Comparison of ENCODE assay signal across 20 cellular contexts in the genomic region with DNA sequence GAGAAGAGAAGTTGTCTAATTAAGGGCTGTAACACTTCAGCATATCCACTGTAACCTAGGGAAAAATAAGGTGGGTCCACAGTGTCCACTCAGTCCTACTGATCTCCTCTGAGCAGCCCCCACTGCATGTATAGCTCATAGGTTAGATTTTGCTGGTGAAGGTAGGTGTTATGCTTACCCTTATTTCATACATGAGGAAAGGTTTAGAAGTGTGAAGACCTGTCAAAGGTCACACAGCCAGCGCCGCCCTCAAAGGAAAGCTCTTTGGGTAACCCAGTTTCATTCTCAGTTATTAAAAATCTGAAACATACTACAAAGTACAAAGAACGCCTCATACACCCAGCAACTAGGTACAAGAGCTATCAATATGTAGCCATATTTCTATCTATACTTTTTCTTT.
DNase-seq lines count a peak whose midpoint lies in the region; ATAC-seq and TF ChIP-seq lines count a peak whose summit lies in the region.
"Had no signal": no experiment of that assay in that cellular context is flagged by ENCODE, and none has a peak within 500 bp of the region (broad histone marks: within the 10 kb centered on the region; RNA-seq: fewer than 3 reads in every experiment).

No MANE protein-coding gene starts in this region.

- H3K9me3 ChIP-seq in spleen, result no peaks in the 10 kb centered on the region

- TF ChIP-seq CTCF in natural killer cell (IDR thresholded peaks at IDR 0.05) (no peak), spleen (IDR thresholded peaks at IDR 0.05 in 8 of 11, conservative IDR thresholded peaks at IDR 0.05 in 3 of 11) (no peak)

- peak; percentile 48 for ATAC-seq in activated T-helper 17 cell treated with anti-CD3 and anti-CD28 coated beads, Interleukin-2, amount 50 U/mL, for 72 hours (replicated peaks)
- ATAC-seq in natural killer cell, result peak; percentile 30 to 69 (median 50)
- ATAC-seq in stimulated activated naive CD8-positive, alpha-beta T cell treated with anti-CD3 and anti-CD28 coated beads, Interleukin-15, amount 100 ng/mL, for 72 hours, result peak; percentile 78
- ATAC-seq: Panc1 had no signal

- intact Hi-C loops in activated CD4-positive, alpha-beta T cell treated with anti-CD3 and anti-CD28 coated beads, Interleukin-2, amount 10 ng/mL, durations not matched to agents 24 days and 14 days (cut with micrococcal nuclease), result no loop called here
- intact Hi-C loops in natural killer cell (cut with micrococcal nuclease) (no loop called here), spleen (cut with DNase I; ENCODE audit: low total_unique reads) (no loop called here)

- H3K27ac Mint-ChIP-seq in activated CD4-positive, alpha-beta T cell treated with anti-CD3 and anti-CD28 coated beads, Interleukin-2, amount 10 ng/mL, durations not matched to agents 24 days and 14 days, result no peak overlapping the region
- no peak overlapping the region for H3K27ac Mint-ChIP-seq in activated T-helper 17 cell treated with anti-CD3 and anti-CD28 coated beads, Interleukin-2, amount 50 U/mL, for 72 hours
- H3K27ac Mint-ChIP-seq in natural killer cell, result peak overlapping the region; percentile 49 to 75
- peak overlapping the region in 1 of 2 donors; percentile 30 for H3K27ac Mint-ChIP-seq in stimulated activated naive CD8-positive, alpha-beta T cell treated with anti-CD3 and anti-CD28 coated beads, Interleukin-15, amount 100 ng/mL, for 72 hours

- no peak for TF ChIP-seq POLR2A in spleen (IDR thresholded peaks at IDR 0.05)

- 85 to 93% (median 93%) methylated on average over 3 of the region's 3 CpGs for WGBS in spleen, 5 donors

- H3K4me1 ChIP-seq in spleen, result peaks cover 0 to 28% (median 8%) of the 10 kb centered on the region in 6 donors

- H3K27ac ChIP-seq in spleen, result no peak overlapping the region
- H3K27ac ChIP-seq: C4-2B had no signal

- H3K36me3 Mint-ChIP-seq in activated CD4-positive, alpha-beta T cell treated with anti-CD3 and anti-CD28 coated beads, Interleukin-2, amount 10 ng/mL, durations not matched to agents 24 days and 14 days (ENCODE audit: low read depth), result peaks cover 7% of the 10 kb centered on the region
- peaks cover 37% of the 10 kb centered on the region for H3K36me3 Mint-ChIP-seq in activated T-helper 17 cell treated with anti-CD3 and anti-CD28 coated beads, Interleukin-2, amount 50 U/mL, for 72 hours (ENCODE audit: low read depth)
- H3K36me3 Mint-ChIP-seq in natural killer cell, result peaks cover 7% of the 10 kb centered on the region

- H3K36me3 ChIP-seq in spleen, result peaks cover 0 to 45% (median 13%) of the 10 kb centered on the region in 6 donors

- no peaks in the 10 kb centered on the region for H3K9me3 Mint-ChIP-seq in activated CD4-positive, alpha-beta T cell treated with anti-CD3 and anti-CD28 coated beads, Interleukin-2, amount 10 ng/mL, durations not matched to agents 24 days and 14 days
- no peaks in the 10 kb centered on the region for H3K9me3 Mint-ChIP-seq in activated T-helper 17 cell treated with anti-CD3 and anti-CD28 coated beads, Interleukin-2, amount 50 U/mL, for 72 hours
- H3K9me3 Mint-ChIP-seq in natural killer cell, result no peaks in the 10 kb centered on the region
- no peaks in the 10 kb centered on the region for H3K9me3 Mint-ChIP-seq in stimulated activated naive CD8-positive, alpha-beta T cell treated with anti-CD3 and anti-CD28 coated beads, Interleukin-15, amount 100 ng/mL, for 72 hours

- no peak overlapping the region for H3K4me3 Mint-ChIP-seq in activated CD4-positive, alpha-beta T cell treated with anti-CD3 and anti-CD28 coated beads, Interleukin-2, amount 10 ng/mL, durations not matched to agents 24 days and 14 days
- no peak overlapping the region for H3K4me3 Mint-ChIP-seq in activated T-helper 17 cell treated with anti-CD3 and anti-CD28 coated beads, Interleukin-2, amount 50 U/mL, for 72 hours
- no peak overlapping the region for H3K4me3 Mint-ChIP-seq in natural killer cell
- no peak overlapping the region for H3K4me3 Mint-ChIP-seq in stimulated activated naive CD8-positive, alpha-beta T cell treated with anti-CD3 and anti-CD28 coated beads, Interleukin-15, amount 100 ng/mL, for 72 hours

- peak; percentile 10 for DNase-seq in activated CD4-positive, alpha-beta T cell treated with anti-CD3 and anti-CD28 coated beads for 48 hours
- no peak for DNase-seq in activated CD4-positive, alpha-beta T cell treated with anti-CD3 and anti-CD28 coated beads, Interleukin-2, amount 10 ng/mL, durations not matched to agents 24 days and 14 days
- DNase-seq in natural killer cell (no peak), spleen (no peak)
- peak; percentile 5 to 13 for DNase-seq in stimulated activated naive CD8-positive, alpha-beta T cell treated with anti-CD3 and anti-CD28 coated beads, Interleukin-15, amount 100 ng/mL, for 72 hours
- no peak for DNase-seq in activated T-cell treated with anti-CD3 and anti-CD28 coated beads, Interleukin-2, amount 50 U/mL, for 1 hour
- DNase-seq: AML-193, DMS53, EL, GF-D8, Karpas-422, MV-4-11, NCI-H1105 treated with DMSO at 0.1 percent for 48 hours, NCI-H2029 treated with DMSO at 0.1 percent for 48 hours, NCI-H226, NCI-H524, NCI-H774 had no signal

- peaks cover 7% of the 10 kb centered on the region for H3K4me1 Mint-ChIP-seq in activated CD4-positive, alpha-beta T cell treated with anti-CD3 and anti-CD28 coated beads, Interleukin-2, amount 10 ng/mL, durations not matched to agents 24 days and 14 days
- H3K4me1 Mint-ChIP-seq in activated T-helper 17 cell treated with anti-CD3 and anti-CD28 coated beads, Interleukin-2, amount 50 U/mL, for 72 hours, result peaks cover 23% of the 10 kb centered on the region
- H3K4me1 Mint-ChIP-seq in natural killer cell, result peaks cover 53 to 73% of the 10 kb centered on the region in 2 donors
- H3K4me1 Mint-ChIP-seq in stimulated activated naive CD8-positive, alpha-beta T cell treated with anti-CD3 and anti-CD28 coated beads, Interleukin-15, amount 100 ng/mL, for 72 hours, result peaks cover 48% of the 10 kb centered on the region

- no peaks in the 10 kb centered on the region for H3K27me3 Mint-ChIP-seq in activated CD4-positive, alpha-beta T cell treated with anti-CD3 and anti-CD28 coated beads, Interleukin-2, amount 10 ng/mL, durations not matched to agents 24 days and 14 days
- no peaks in the 10 kb centered on the region for H3K27me3 Mint-ChIP-seq in activated T-helper 17 cell treated with anti-CD3 and anti-CD28 coated beads, Interleukin-2, amount 50 U/mL, for 72 hours
- no peaks in the 10 kb centered on the region for H3K27me3 Mint-ChIP-seq in natural killer cell (ENCODE audit: low read depth in 2 of 2)
- H3K27me3 Mint-ChIP-seq in stimulated activated naive CD8-positive, alpha-beta T cell treated with anti-CD3 and anti-CD28 coated beads, Interleukin-15, amount 100 ng/mL, for 72 hours, result no peaks in the 10 kb centered on the region

- no peak overlapping the region for H3K4me3 ChIP-seq in spleen

- H3K27me3 ChIP-seq in spleen (replicated peaks in 1 of 7), result no peaks in the 10 kb centered on the region

Comparison
In these comparisons a context has a peak if more than half of its experiments do, and no peak if none do; other contexts are left out.
1. DNase-seq: peak in activated CD4-positive, alpha-beta T cell treated with anti-CD3 and anti-CD28 coated beads for 48 hours (single experiment) and stimulated activated naive CD8-positive, alpha-beta T cell treated with anti-CD3 and anti-CD28 coated beads, Interleukin-15, amount 100 ng/mL, for 72 hours (2 of 2); none in activated CD4-positive, alpha-beta T cell treated with anti-CD3 and anti-CD28 coated beads, Interleukin-2, amount 10 ng/mL, durations not matched to agents 24 days and 14 days (single experiment), natural killer cell (single experiment), activated T-cell treated with anti-CD3 and anti-CD28 coated beads, Interleukin-2, amount 50 U/mL, for 1 hour (single experiment) and spleen (single experiment).
2. H3K27ac Mint-ChIP-seq: peak in natural killer cell (2 of 2); none in activated CD4-positive, alpha-beta T cell treated with anti-CD3 and anti-CD28 coated beads, Interleukin-2, amount 10 ng/mL, durations not matched to agents 24 days and 14 days (single experiment) and activated T-helper 17 cell treated with anti-CD3 and anti-CD28 coated beads, Interleukin-2, amount 50 U/mL, for 72 hours (single experiment).
3. Peak in every context shown above with its lines, with median percentiles within 50 percentile points of each other: ATAC-seq.